ENCODE assay signal across 29 cellular contexts in genomic region chr12:29778531-29778930, GRCh38. TPM values are rescaled to one million over a fixed set of nuclear protein-coding genes. Genes with fewer than 3 reads are reported as not detected.
"Had no signal": no experiment of that assay in that cellular context is flagged by ENCODE, and none has a peak within 500 bp of the region (broad histone marks: within the 10 kb centered on the region; RNA-seq: fewer than 3 reads in every experiment).

No MANE protein-coding gene starts in this region.

- H3K27me3 ChIP-seq: brain microvascular endothelial cell, esophagus muscularis mucosa, gastroesophageal sphincter had no signal

- H3K4me1 ChIP-seq: foreskin keratinocyte had no signal

- H3K36me3 ChIP-seq: brain microvascular endothelial cell had no signal

- H3K27ac ChIP-seq: brain microvascular endothelial cell, coronary artery, dorsolateral prefrontal cortex, esophagus muscularis mucosa, foreskin keratinocyte, gastroesophageal sphincter had no signal

- H3K4me1 Mint-ChIP-seq: activated naive CD8-positive, alpha-beta T cell treated with anti-CD3 and anti-CD28 coated beads, Interleukin-2, amount 10 ng/mL, durations not matched to agents 7 days and 5 days; central memory CD8-positive, alpha-beta T cell had no signal

- H3K36me3 Mint-ChIP-seq: activated CD4-positive, alpha-beta memory T cell treated with anti-CD3 and anti-CD28 coated beads for 36 hours; activated CD8-positive, alpha-beta memory T cell treated with anti-CD3 and anti-CD28 coated beads, Interleukin-2, amount 10 ng/mL, durations not matched to agents 7 days and 5 days; activated naive CD4-positive, alpha-beta T cell treated with anti-CD3 and anti-CD28 coated beads, Interleukin-2, amount 10 ng/mL, durations not matched to agents 7 days and 5 days; activated naive CD8-positive, alpha-beta T cell treated with anti-CD3 and anti-CD28 coated beads, Interleukin-2, amount 10 ng/mL, durations not matched to agents 7 days and 5 days had no signal

- H3K4me3 Mint-ChIP-seq: activated CD4-positive, alpha-beta memory T cell treated with anti-CD3 and anti-CD28 coated beads for 36 hours; activated CD4-positive, alpha-beta T cell treated with anti-CD3 and anti-CD28 coated beads for 36 hours; activated CD4-positive, alpha-beta T cell treated with anti-CD3 and anti-CD28 coated beads, Interleukin-2, amount 10 ng/mL, durations not matched to agents 24 days and 14 days; activated CD8-positive, alpha-beta memory T cell treated with anti-CD3 and anti-CD28 coated beads, Interleukin-2, amount 10 ng/mL, durations not matched to agents 7 days and 5 days; activated CD8-positive, alpha-beta T cell treated with anti-CD3 and anti-CD28 coated beads, Interleukin-2, amount 10 ng/mL, durations not matched to agents 7 days and 5 days; activated naive CD4-positive, alpha-beta T cell treated with anti-CD3 and anti-CD28 coated beads, Interleukin-2, amount 10 ng/mL, durations not matched to agents 7 days and 5 days; activated naive CD8-positive, alpha-beta T cell treated with anti-CD3 and anti-CD28 coated beads, Interleukin-2, amount 10 ng/mL, durations not matched to agents 7 days and 5 days; central memory CD8-positive, alpha-beta T cell; dendritic cell treated with granulocyte-macrophage colony-stimulating factor and Interleukin-4, amounts not matched to agents 40 ng/mL and 50 ng/mL, for 4 days; endodermal cell had no signal

- H3K9me3 ChIP-seq: esophagus muscularis mucosa had no signal

- DNase-seq: activated CD4-positive, alpha-beta memory T cell treated with anti-CD3 and anti-CD28 coated beads for 36 hours; activated CD4-positive, alpha-beta T cell treated with anti-CD3 and anti-CD28 coated beads for 36 hours; activated CD4-positive, alpha-beta T cell treated with anti-CD3 and anti-CD28 coated beads, Interleukin-2, amount 10 ng/mL, durations not matched to agents 24 days and 14 days; activated CD4-positive, CD25-positive, alpha-beta regulatory T cell; activated CD4-positive, CD25-positive, alpha-beta regulatory T cell treated with anti-CD3 and anti-CD28 coated beads, Interleukin-2, amount 50 U/mL, for 72 hours; activated CD8-positive, alpha-beta memory T cell treated with anti-CD3 and anti-CD28 coated beads, Interleukin-2, amount 10 ng/mL, durations not matched to agents 7 days and 5 days; activated CD8-positive, alpha-beta memory T cell treated with anti-CD3 and anti-CD28 coated beads, Interleukin-2, amount 50 U/mL, for 4 hours; activated CD8-positive, alpha-beta T cell treated with anti-CD3 and anti-CD28 coated beads, Interleukin-2, amount 10 ng/mL, durations not matched to agents 7 days and 5 days; activated gamma-delta T cell; activated naive CD4-positive, alpha-beta T cell; activated naive CD4-positive, alpha-beta T cell treated with anti-CD3 and anti-CD28 coated beads, Interleukin-2, amount 10 ng/mL, durations not matched to agents 7 days and 5 days; activated naive CD8-positive, alpha-beta T cell treated with anti-CD3 and anti-CD28 coated beads, Interleukin-2, amount 10 ng/mL, durations not matched to agents 7 days and 5 days; activated T-cell treated with anti-CD3 and anti-CD28 coated beads, Interleukin-2, amount 50 U/mL, for 1 hour; activated T-cell treated with anti-CD3 and anti-CD28 coated beads, Interleukin-2, amount 50 U/mL, for 48 hours; anterior cingulate cortex; brain microvascular endothelial cell; dorsolateral prefrontal cortex; effector memory CD4-positive, alpha-beta T cell; endodermal cell; erythroblast; foreskin keratinocyte; T-helper 2 cell had no signal

- H3K4me3 ChIP-seq: dorsolateral prefrontal cortex, esophagus muscularis mucosa, gastroesophageal sphincter had no signal

- H3K27ac Mint-ChIP-seq: activated CD4-positive, alpha-beta memory T cell treated with anti-CD3 and anti-CD28 coated beads for 36 hours; activated CD4-positive, alpha-beta T cell treated with anti-CD3 and anti-CD28 coated beads for 36 hours; activated CD4-positive, alpha-beta T cell treated with anti-CD3 and anti-CD28 coated beads, Interleukin-2, amount 10 ng/mL, durations not matched to agents 24 days and 14 days; activated CD8-positive, alpha-beta memory T cell treated with anti-CD3 and anti-CD28 coated beads, Interleukin-2, amount 10 ng/mL, durations not matched to agents 7 days and 5 days; activated CD8-positive, alpha-beta T cell treated with anti-CD3 and anti-CD28 coated beads, Interleukin-2, amount 10 ng/mL, durations not matched to agents 7 days and 5 days; activated naive CD4-positive, alpha-beta T cell treated with anti-CD3 and anti-CD28 coated beads, Interleukin-2, amount 10 ng/mL, durations not matched to agents 7 days and 5 days; activated naive CD4-positive, alpha-beta T cell treated with anti-CD3 and anti-CD28 coated beads, Interleukin-2, amount 50 U/mL, for 72 hours; activated naive CD8-positive, alpha-beta T cell treated with anti-CD3 and anti-CD28 coated beads, Interleukin-2, amount 10 ng/mL, durations not matched to agents 7 days and 5 days; dendritic cell treated with granulocyte-macrophage colony-stimulating factor and Interleukin-4, amounts not matched to agents 40 ng/mL and 50 ng/mL, for 4 days; endodermal cell had no signal

RNA-seq across cellular contexts. Expression of gene TMTC1, which starts 5.2 kb away (rescaled TPM):
- total RNA-seq: activated CD8-positive, alpha-beta memory T cell treated with anti-CD3 and anti-CD28 coated beads for 36 hours; activated CD8-positive, alpha-beta T cell treated with anti-CD3 and anti-CD28 coated beads, Interleukin-2, amount 10 ng/mL, durations not matched to agents 7 days and 5 days; activated naive CD4-positive, alpha-beta T cell treated with anti-CD3 and anti-CD28 coated beads, Interleukin-2, amount 50 U/mL, for 72 hours; activated naive CD8-positive, alpha-beta T cell treated with anti-CD3 and anti-CD28 coated beads, Interleukin-2, amount 10 ng/mL, durations not matched to agents 7 days and 5 days had no signal
